Comparison of ENCODE assay signal across 28 cellular contexts in genomic region chr6:134849920-134850447, GRCh38.
"Had no signal": no experiment of that assay in that cellular context is flagged by ENCODE, and none has a peak within 500 bp of the region (broad histone marks: within the 10 kb centered on the region; RNA-seq: fewer than 3 reads in every experiment).

No MANE protein-coding gene starts in this region.

- H3K79me2 ChIP-seq: parathyroid adenoma had no signal

- ATAC-seq: foreskin keratinocyte; heart left ventricle; lower lobe of right lung; naive thymus-derived CD8-positive, alpha-beta T cell; psoas muscle; upper lobe of right lung had no signal

- H3K27me3 ChIP-seq: adrenal gland, ascending aorta, esophagus muscularis mucosa, foreskin keratinocyte, heart left ventricle, suprapubic skin, tibial artery, upper lobe of right lung had no signal

- H2AFZ ChIP-seq: parathyroid adenoma had no signal

- H3K27ac ChIP-seq: adrenal gland, ascending aorta, esophagus muscularis mucosa, foreskin keratinocyte, heart left ventricle, lower lobe of right lung, parathyroid adenoma, psoas muscle, suprapubic skin, tibial artery, upper lobe of right lung, WERI-Rb-1 had no signal

- H3K36me3 ChIP-seq: adrenal gland, ascending aorta, esophagus muscularis mucosa, heart left ventricle, lower lobe of right lung, suprapubic skin, tibial artery, upper lobe of right lung, WERI-Rb-1 had no signal

- H3K4me3 ChIP-seq: adrenal gland, ascending aorta, esophagus muscularis mucosa, heart left ventricle, lower lobe of right lung, psoas muscle, suprapubic skin, tibial artery, upper lobe of right lung had no signal

- H3K9me3 ChIP-seq: adrenal gland, ascending aorta, esophagus muscularis mucosa, heart left ventricle, lower lobe of right lung, psoas muscle, suprapubic skin, tibial artery, upper lobe of right lung had no signal

- H3K9ac ChIP-seq: parathyroid adenoma had no signal

- H3K4me1 ChIP-seq: ascending aorta, lower lobe of right lung, tibial artery, upper lobe of right lung had no signal

- DNase-seq: activated CD4-positive, alpha-beta memory T cell treated with anti-CD3 and anti-CD28 coated beads for 36 hours; activated CD4-positive, alpha-beta T cell treated with anti-CD3 and anti-CD28 coated beads, Interleukin-2, amount 10 ng/mL, durations not matched to agents 24 days and 14 days; activated CD4-positive, CD25-positive, alpha-beta regulatory T cell treated with anti-CD3 and anti-CD28 coated beads, Interleukin-2, amount 50 U/mL, for 72 hours; activated CD8-positive, alpha-beta memory T cell treated with anti-CD3 and anti-CD28 coated beads, Interleukin-2, amount 50 U/mL, for 4 hours; activated effector memory CD4-positive, alpha-beta T cell treated with anti-CD3 and anti-CD28 coated beads, Interleukin-2, amount 50 U/mL, for 16 hours; activated naive CD4-positive, alpha-beta T cell treated with anti-CD3 and anti-CD28 coated beads for 36 hours; activated naive CD8-positive, alpha-beta T cell treated with anti-CD3 and anti-CD28 coated beads for 36 hours; activated T-cell treated with anti-CD3 and anti-CD28 coated beads, Interleukin-2, amount 50 U/mL, for 1 hour; adrenal gland; caudate nucleus; foreskin keratinocyte; heart left ventricle; hypothalamus; immature natural killer cell; lower lobe of right lung; mesenchymal stem cell; naive thymus-derived CD8-positive, alpha-beta T cell; occipital lobe; psoas muscle; stimulated activated CD4-positive, alpha-beta T cell treated with anti-CD3 and anti-CD28 coated beads, Interleukin-15, amount 100 ng/mL, for 24 hours; stimulated activated naive CD4-positive, alpha-beta T cell; tibial artery; upper lobe of right lung; WERI-Rb-1 had no signal
